Comparison of ENCODE assay signal across 8 cellular contexts in genomic region chr1:203891950-203892349, GRCh38.
"Had no signal": no experiment of that assay in that cellular context is flagged by ENCODE, and none has a peak within 500 bp of the region (broad histone marks: within the 10 kb centered on the region; RNA-seq: fewer than 3 reads in every experiment).

No MANE protein-coding gene starts in this region.

- H3K27ac ChIP-seq: GM23248, HL-60 had no signal

- DNase-seq: GM23248, GOT3, H7, KG1 had no signal

- H3K4me3 ChIP-seq: GM23248, HAP-1 had no signal

- H3K36me3 ChIP-seq: HAP-1 had no signal

- ATAC-seq: HCT116, HepG2 had no signal
